10 cellular contexts compared by ENCODE assay signal in the genomic region with DNA sequence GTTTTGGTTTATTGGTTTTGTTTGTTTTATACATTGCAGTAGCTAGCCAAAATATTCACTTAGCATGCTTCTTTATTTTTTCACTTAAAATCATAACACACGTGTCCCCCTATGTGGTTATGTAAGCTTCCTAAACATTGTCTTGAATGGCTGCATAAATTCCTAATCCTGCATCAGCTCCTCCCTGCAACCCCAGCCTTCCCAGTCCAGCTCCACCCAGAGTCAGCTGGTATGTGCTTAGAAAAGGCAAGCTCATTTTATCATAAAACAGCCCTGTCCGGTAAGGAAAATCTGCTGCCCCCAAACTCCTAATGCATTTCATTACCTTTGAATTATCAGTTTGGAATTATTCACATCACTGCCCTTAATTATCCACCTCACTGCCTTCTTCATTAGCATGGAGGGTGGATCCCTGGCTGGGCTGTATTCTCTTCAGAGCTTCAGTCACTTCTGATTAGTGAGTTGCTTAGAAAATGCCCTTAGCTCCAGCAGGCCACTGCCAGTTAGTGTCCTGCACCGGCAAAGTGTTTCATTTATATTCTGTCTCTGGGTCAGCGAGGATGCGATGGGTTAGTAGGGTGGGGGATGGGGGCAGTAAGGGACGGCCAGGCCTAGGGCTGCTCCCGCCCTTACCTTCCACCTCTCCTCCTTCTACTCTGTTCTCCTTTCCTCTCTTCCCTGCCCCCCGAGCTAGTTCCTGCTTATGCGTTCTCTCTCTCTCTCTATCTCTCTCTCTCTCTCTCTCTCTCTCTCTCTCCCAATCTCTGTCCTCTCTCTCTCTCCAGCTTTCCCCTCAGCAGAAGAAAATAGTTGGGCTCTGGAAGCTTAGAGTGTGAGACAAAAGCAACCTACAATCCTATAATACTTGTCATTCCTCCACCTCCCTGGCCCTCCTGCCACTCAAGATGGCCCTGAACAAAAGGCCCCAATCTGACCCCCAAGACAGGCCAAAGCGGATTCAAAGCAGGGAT.
A peak's percentile ranks its signal among the peaks of the same experiment; 100 is the strongest.
DNase-seq lines count a peak whose midpoint lies in the region; ATAC-seq and TF ChIP-seq lines count a peak whose summit lies in the region.
"Had no signal": no experiment of that assay in that cellular context is flagged by ENCODE, and none has a peak within 500 bp of the region (broad histone marks: within the 10 kb centered on the region; RNA-seq: fewer than 3 reads in every experiment).

No MANE protein-coding gene starts in this region.

- intact Hi-C loops in heart right ventricle (cut with DNase I) = no loop called here

- H3K4me2 ChIP-seq in GM23338 = peak overlapping the region; percentile 71

- H3K27me3 ChIP-seq in GM23338 (ENCODE audit: insufficient read depth) = no peaks in the 10 kb centered on the region
- no peaks in the 10 kb centered on the region for H3K27me3 ChIP-seq in heart right ventricle

- no peaks in the 10 kb centered on the region for H3K9me2 ChIP-seq in GM23338 (ENCODE audit: insufficient read depth)

- H2AFZ ChIP-seq in GM23338 = peak overlapping the region; percentile 64; the same call in 1 of the 2 replicates

- no peaks in the 10 kb centered on the region for H3K9me3 ChIP-seq in heart right ventricle

- no peaks in the 10 kb centered on the region for H3K36me3 Mint-ChIP-seq in GM23338 (ENCODE audit: low read depth)
- H3K36me3 Mint-ChIP-seq in WTC11 = no peaks in the 10 kb centered on the region
- H3K36me3 Mint-ChIP-seq in progenitor cell of endocrine pancreas (ENCODE audit: insufficient read depth) = no peaks in the 10 kb centered on the region

- peak overlapping the region; percentile 44 for H3K4me3 Mint-ChIP-seq in GM23338
- peak overlapping the region; percentile 39 for H3K4me3 Mint-ChIP-seq in WTC11
- peak overlapping the region; percentile 26 for H3K4me3 Mint-ChIP-seq in progenitor cell of endocrine pancreas (ENCODE audit: low read depth)

- H3K4me1 Mint-ChIP-seq in GM23338 (peaks cover 37% of the 10 kb centered on the region), WTC11 (peaks cover 41% of the 10 kb centered on the region), progenitor cell of endocrine pancreas (ENCODE audit: low read depth) (peaks cover 29% of the 10 kb centered on the region)

- peak; percentile 89 for ATAC-seq in GM23338
- peak; percentile 87 for ATAC-seq in WTC11
- ATAC-seq in heart right ventricle = peak in 7 of 8 donors; percentile 41 to 78 (median 65)
- ATAC-seq in GM18867 (IDR thresholded peaks at IDR 0.05; ENCODE audit: unreplicated experiment) = no peak
- no peak for ATAC-seq in HG03469 (IDR thresholded peaks at IDR 0.05; ENCODE audit: unreplicated experiment)

- H3K79me2 ChIP-seq in GM23338 (replicated peaks; ENCODE audit: insufficient read depth) = no peaks in the 10 kb centered on the region

- peaks cover 19% of the 10 kb centered on the region for H3K4me1 ChIP-seq in GM23338 (ENCODE audit: insufficient read depth)
- H3K4me1 ChIP-seq in heart right ventricle = peaks cover 0 to 23% (median 19%) of the 10 kb centered on the region in 9 donors

- peak; percentile 69 for DNase-seq in GM23338 (ENCODE audit: low spot score)
- peak; percentile 37 for DNase-seq in WTC11 (ENCODE audit: low spot score)
- no peak for DNase-seq in heart right ventricle
- DNase-seq in progenitor cell of endocrine pancreas (ENCODE audit: low spot score, unreplicated experiment) = no peak
- DNase-seq in HUDEP-2 (lab: John Stamatoyannopoulos, UW; ENCODE audit: unreplicated experiment in 76 of 76) = no peak
- DNase-seq: activated CD8-positive, alpha-beta memory T cell treated with anti-CD3 and anti-CD28 coated beads, Interleukin-2, amount 50 U/mL, for 4 hours; NCI-H2029; SHP77 treated with DMSO at 0.1 percent for 48 hours had no signal

- peak overlapping the region; percentile 84 for H3K27ac ChIP-seq in GM23338 (ENCODE audit: low read depth)
- peak overlapping the region in 6 of 10 donors; percentile 42 to 74 (median 62) for H3K27ac ChIP-seq in heart right ventricle

- TF ChIP-seq CTCF in GM23338 (conservative IDR thresholded peaks at IDR 0.05; ENCODE audit: low read depth in 2 of 2) = no peak
- no peak for TF ChIP-seq CTCF in WTC11 (IDR thresholded peaks at IDR 0.05)
- no peak for TF ChIP-seq CTCF in heart right ventricle (IDR thresholded peaks at IDR 0.05)
- TF ChIP-seq CTCF in progenitor cell of endocrine pancreas (IDR thresholded peaks at IDR 0.05; ENCODE audit: unreplicated experiment) = no peak

- H3K27ac Mint-ChIP-seq in GM23338 (peak overlapping the region; percentile 92), WTC11 (peak overlapping the region; percentile 96), progenitor cell of endocrine pancreas (peak overlapping the region; percentile 93)

- CTCF ChIA-PET in WTC11 (lab: Charles Lee) = interaction anchor here (0.5 to 1.5 kb wide), 9 partner anchors 39 to 531 kb away, joined by 3 to 9 read pairs (median 3); no protein-coding TSS in a partner anchor

- H3K36me3 ChIP-seq in GM23338 (ENCODE audit: insufficient read depth) (no peaks in the 10 kb centered on the region), heart right ventricle (no peaks in the 10 kb centered on the region)

- H3K4me3 ChIP-seq in GM23338 = peak overlapping the region; percentile 38; the same call in 1 of the 2 replicates
- peak overlapping the region in 1 of 10 donors; percentile 10 for H3K4me3 ChIP-seq in heart right ventricle

- no peaks in the 10 kb centered on the region for H3F3A ChIP-seq in GM23338 (replicated peaks; ENCODE audit: low read depth)

- H4K20me1 ChIP-seq in GM23338 (replicated peaks; ENCODE audit: insufficient read depth) = no peaks in the 10 kb centered on the region

- no peaks in the 10 kb centered on the region; the same call in 2 of the 3 replicates for H3K9me3 Mint-ChIP-seq in GM23338
- peaks cover 5% of the 10 kb centered on the region; the same call in 1 of the 2 replicates for H3K9me3 Mint-ChIP-seq in WTC11
- H3K9me3 Mint-ChIP-seq in progenitor cell of endocrine pancreas (ENCODE audit: low read depth) = peaks cover 2% of the 10 kb centered on the region

- 68 to 79% methylated on average over 10 of the region's 10 CpGs for WGBS in heart right ventricle, 2 donors

- peaks cover 1% of the 10 kb centered on the region for H3K27me3 Mint-ChIP-seq in GM23338 (ENCODE audit: insufficient read depth, low read depth, poor library complexity)
- H3K27me3 Mint-ChIP-seq in WTC11 (ENCODE audit: low read depth) = no peaks in the 10 kb centered on the region
- H3K27me3 Mint-ChIP-seq in progenitor cell of endocrine pancreas = no peaks in the 10 kb centered on the region

- POLR2A ChIA-PET in WTC11 (lab: Charles Lee) = interaction anchor here (0.6 to 2.0 kb wide), 10 partner anchors 20 to 187 kb away, joined by 3 to 5 read pairs (median 3); no protein-coding TSS in a partner anchor

TF ChIP-seq in GM23338, 12 proteins besides CTCF, POLR2A, EP300 and RAD21 (continues in another document):
- TF ChIP-seq CREB1 (CRISPR knock-in tag; IDR thresholded peaks at IDR 0.05; ENCODE audit: low read depth) = no peak
- TF ChIP-seq, protein P1, sequence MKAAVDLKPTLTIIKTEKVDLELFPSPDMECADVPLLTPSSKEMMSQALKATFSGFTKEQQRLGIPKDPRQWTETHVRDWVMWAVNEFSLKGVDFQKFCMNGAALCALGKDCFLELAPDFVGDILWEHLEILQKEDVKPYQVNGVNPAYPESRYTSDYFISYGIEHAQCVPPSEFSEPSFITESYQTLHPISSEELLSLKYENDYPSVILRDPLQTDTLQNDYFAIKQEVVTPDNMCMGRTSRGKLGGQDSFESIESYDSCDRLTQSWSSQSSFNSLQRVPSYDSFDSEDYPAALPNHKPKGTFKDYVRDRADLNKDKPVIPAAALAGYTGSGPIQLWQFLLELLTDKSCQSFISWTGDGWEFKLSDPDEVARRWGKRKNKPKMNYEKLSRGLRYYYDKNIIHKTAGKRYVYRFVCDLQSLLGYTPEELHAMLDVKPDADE (IDR thresholded peaks at IDR 0.05) = no peak

TF ChIP-seq in WTC11, 78 proteins besides CTCF, POLR2A, EP300 and RAD21:
- TF ChIP-seq, protein P2, sequence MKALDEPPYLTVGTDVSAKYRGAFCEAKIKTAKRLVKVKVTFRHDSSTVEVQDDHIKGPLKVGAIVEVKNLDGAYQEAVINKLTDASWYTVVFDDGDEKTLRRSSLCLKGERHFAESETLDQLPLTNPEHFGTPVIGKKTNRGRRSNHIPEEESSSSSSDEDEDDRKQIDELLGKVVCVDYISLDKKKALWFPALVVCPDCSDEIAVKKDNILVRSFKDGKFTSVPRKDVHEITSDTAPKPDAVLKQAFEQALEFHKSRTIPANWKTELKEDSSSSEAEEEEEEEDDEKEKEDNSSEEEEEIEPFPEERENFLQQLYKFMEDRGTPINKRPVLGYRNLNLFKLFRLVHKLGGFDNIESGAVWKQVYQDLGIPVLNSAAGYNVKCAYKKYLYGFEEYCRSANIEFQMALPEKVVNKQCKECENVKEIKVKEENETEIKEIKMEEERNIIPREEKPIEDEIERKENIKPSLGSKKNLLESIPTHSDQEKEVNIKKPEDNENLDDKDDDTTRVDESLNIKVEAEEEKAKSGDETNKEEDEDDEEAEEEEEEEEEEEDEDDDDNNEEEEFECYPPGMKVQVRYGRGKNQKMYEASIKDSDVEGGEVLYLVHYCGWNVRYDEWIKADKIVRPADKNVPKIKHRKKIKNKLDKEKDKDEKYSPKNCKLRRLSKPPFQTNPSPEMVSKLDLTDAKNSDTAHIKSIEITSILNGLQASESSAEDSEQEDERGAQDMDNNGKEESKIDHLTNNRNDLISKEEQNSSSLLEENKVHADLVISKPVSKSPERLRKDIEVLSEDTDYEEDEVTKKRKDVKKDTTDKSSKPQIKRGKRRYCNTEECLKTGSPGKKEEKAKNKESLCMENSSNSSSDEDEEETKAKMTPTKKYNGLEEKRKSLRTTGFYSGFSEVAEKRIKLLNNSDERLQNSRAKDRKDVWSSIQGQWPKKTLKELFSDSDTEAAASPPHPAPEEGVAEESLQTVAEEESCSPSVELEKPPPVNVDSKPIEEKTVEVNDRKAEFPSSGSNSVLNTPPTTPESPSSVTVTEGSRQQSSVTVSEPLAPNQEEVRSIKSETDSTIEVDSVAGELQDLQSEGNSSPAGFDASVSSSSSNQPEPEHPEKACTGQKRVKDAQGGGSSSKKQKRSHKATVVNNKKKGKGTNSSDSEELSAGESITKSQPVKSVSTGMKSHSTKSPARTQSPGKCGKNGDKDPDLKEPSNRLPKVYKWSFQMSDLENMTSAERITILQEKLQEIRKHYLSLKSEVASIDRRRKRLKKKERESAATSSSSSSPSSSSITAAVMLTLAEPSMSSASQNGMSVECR (CRISPR knock-in tag; IDR thresholded peaks at IDR 0.05; ENCODE audit: borderline replicate concordance) = no peak
- TF ChIP-seq ZNF232 (CRISPR knock-in tag; IDR thresholded peaks at IDR 0.05) (no peak), SP1 (CRISPR knock-in tag; conservative IDR thresholded peaks at IDR 0.05) (0 out of 2 replicates have a peak, but pooled peaks have one; percentile 27), ETV6 (CRISPR knock-in tag; IDR thresholded peaks at IDR 0.05) (no peak), NFE2L1 (CRISPR knock-in tag; IDR thresholded peaks at IDR 0.05) (0 out of 2 replicates have a peak, but pooled peaks have one; percentile 29), TP53 (CRISPR knock-in tag; IDR thresholded peaks at IDR 0.05) (no peak), GRHL2 (CRISPR knock-in tag; IDR thresholded peaks at IDR 0.05; ENCODE audit: insufficient replicate concordance, severe bottlenecking) (no peak)

Comparison
In these comparisons a context has a peak if more than half of its experiments do, and no peak if none do; other contexts are left out.
1. ATAC-seq: peak in GM23338 (single experiment), WTC11 (single experiment) and heart right ventricle (7 of 8); none in GM18867 (single experiment) and HG03469 (single experiment).
2. DNase-seq: peak in GM23338 (single experiment) and WTC11 (single experiment); none in heart right ventricle (0 of 2), progenitor cell of endocrine pancreas (single experiment) and HUDEP-2 (0 of 76).
3. Peak in every context shown above with its lines, with median percentiles within 50 percentile points of each other: H3K27ac Mint-ChIP-seq and H3K4me3 Mint-ChIP-seq.